In the genomic region with DNA sequence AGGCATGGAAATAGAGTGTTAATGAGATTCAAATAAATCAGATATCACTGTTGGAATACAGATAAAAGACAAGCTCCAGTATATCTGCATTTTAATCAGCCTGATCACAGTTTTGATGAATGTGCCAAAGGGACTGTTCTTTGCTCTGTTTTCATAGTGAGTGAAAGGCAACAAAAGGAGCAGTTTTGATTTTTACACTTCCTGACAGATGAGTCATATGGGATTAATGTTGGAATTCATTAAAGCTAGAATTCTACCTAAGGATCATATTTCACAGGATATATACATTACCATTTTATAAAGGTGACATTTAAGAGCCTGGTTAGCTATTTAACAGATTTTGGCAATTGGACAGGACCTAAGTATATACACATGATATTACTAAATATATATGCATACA, we compare ENCODE assay signal across 35 cellular contexts.
DNase-seq lines count a peak whose midpoint lies in the region; ATAC-seq, FAIRE-seq and TF ChIP-seq lines count a peak whose summit lies in the region.
"Had no signal": no experiment of that assay in that cellular context is flagged by ENCODE, and none has a peak within 500 bp of the region (broad histone marks: within the 10 kb centered on the region; RNA-seq: fewer than 3 reads in every experiment).

No MANE protein-coding gene starts in this region.

- H2BK15ac ChIP-seq in mesendoderm (replicated peaks; ENCODE audit: low read depth) = no peak overlapping the region
- no peak overlapping the region for H2BK15ac ChIP-seq in mesenchymal stem cell (ENCODE audit: low read depth, poor library complexity, severe bottlenecking)

- H2BK120ac ChIP-seq in mesendoderm (ENCODE audit: low read depth, low read length) (no peak overlapping the region), mesenchymal stem cell (ENCODE audit: low read depth, low read length) (no peak overlapping the region)

- H3K36me3 Mint-ChIP-seq in T-helper 17 cell (ENCODE audit: low read depth) = no peaks in the 10 kb centered on the region
- H3K36me3 Mint-ChIP-seq: stimulated activated memory B cell treated with anti-CD40 and anti-IgM and Interleukin-4, amounts not matched to agents 10 μg/mL and 1 μg/mL and 100 μg/mL, for 72 hours had no signal

- H2AK5ac ChIP-seq in mesendoderm (ENCODE audit: low read length) = no peak overlapping the region
- no peak overlapping the region for H2AK5ac ChIP-seq in mesenchymal stem cell (ENCODE audit: low read length, severe bottlenecking)

- H3K4me1 ChIP-seq in mesendoderm (ENCODE audit: control insufficient read depth, low read depth, low read length) = no peaks in the 10 kb centered on the region
- no peaks in the 10 kb centered on the region for H3K4me1 ChIP-seq in mesenchymal stem cell (ENCODE audit: control insufficient read depth, insufficient read depth, low read depth, low read length)
- H3K4me1 ChIP-seq in esophagus squamous epithelium = peaks cover 0 to 11% (median 0%) of the 10 kb centered on the region in 3 donors
- H3K4me1 ChIP-seq: lower lobe of right lung, right lobe of liver, upper lobe of left lung had no signal

- H2BK5ac ChIP-seq in mesendoderm (ENCODE audit: low read length) = no peak overlapping the region
- no peak overlapping the region for H2BK5ac ChIP-seq in mesenchymal stem cell (ENCODE audit: low read depth, low read length, poor library complexity, severe bottlenecking)

- H2AFZ ChIP-seq in mesenchymal stem cell (ENCODE audit: low read depth, low read length) = no peak overlapping the region
- H2AFZ ChIP-seq: GM23338 had no signal

- no peaks in the 10 kb centered on the region for H3K79me1 ChIP-seq in mesendoderm (ENCODE audit: low read length)
- no peaks in the 10 kb centered on the region for H3K79me1 ChIP-seq in mesenchymal stem cell (replicated peaks; ENCODE audit: low read length, poor library complexity, severe bottlenecking)

- no peak overlapping the region for H3K4ac ChIP-seq in mesendoderm (ENCODE audit: low read depth, low read length)
- H3K4ac ChIP-seq in mesenchymal stem cell (ENCODE audit: low read depth in 1 of 2, low read length in 2 of 2) = no peak overlapping the region

- H3K79me2 ChIP-seq in mesendoderm (ENCODE audit: control insufficient read depth, insufficient read depth, low read length) = no peaks in the 10 kb centered on the region

- no peak overlapping the region for H3K4me3 Mint-ChIP-seq in T-helper 17 cell
- H3K4me3 Mint-ChIP-seq: activated CD4-positive, alpha-beta memory T cell treated with anti-CD3 and anti-CD28 coated beads, Interleukin-2, amount 10 ng/mL, durations not matched to agents 7 days and 5 days; GM23338; nephron; stimulated activated memory B cell treated with anti-CD40 and anti-IgM and Interleukin-4, amounts not matched to agents 10 μg/mL and 1 μg/mL and 100 μg/mL, for 72 hours; T-helper 1 cell treated with Interleukin-12 subunit alpha and Interleukin-12 subunit beta and Interleukin-4 antibody, amounts not matched to agents 30 μg/mL and 1 μg/mL, for 36 hours had no signal

- TF ChIP-seq POLR2A in H54 (IDR thresholded peaks at IDR 0.05; ENCODE audit: low read depth, low read length) (no peak), esophagus squamous epithelium (IDR thresholded peaks at IDR 0.05) (no peak)

- peak; percentile 11 for FAIRE-seq in H54 (lab: Jason Lieb, UNC)
- FAIRE-seq: GM12892 had no signal

- no peak overlapping the region for H3K14ac ChIP-seq in mesenchymal stem cell (ENCODE audit: low read length in 2 of 2)

- no peak overlapping the region for H3K4me3 ChIP-seq in mesendoderm (ENCODE audit: low read length)
- H3K4me3 ChIP-seq in mesenchymal stem cell (ENCODE audit: insufficient read depth in 1 of 2, low read depth in 1 of 2, low read length in 2 of 2) = no peak overlapping the region
- H3K4me3 ChIP-seq in esophagus squamous epithelium = no peak overlapping the region
- H3K4me3 ChIP-seq: GM23338, lower lobe of right lung, mucosa of descending colon, right lobe of liver, upper lobe of left lung had no signal

- DNase-seq in COLO829 (ENCODE audit: low spot score) (peak; percentile 13), H54 (ENCODE audit: insufficient read length, low spot score) (no peak), astrocyte of the hippocampus (ENCODE audit: low read depth, low spot score) (peak; percentile 49), mesendoderm (peak; percentile 28), mesenchymal stem cell (no peak), esophagus squamous epithelium (lab: John Stamatoyannopoulos, UW) (no peak), T-helper 17 cell (no peak)
- DNase-seq: activated CD4-positive, alpha-beta memory T cell treated with anti-CD3 and anti-CD28 coated beads, Interleukin-2, amount 10 ng/mL, durations not matched to agents 7 days and 5 days; activated CD4-positive, alpha-beta T cell treated with anti-CD3 and anti-CD28 coated beads for 1 hour; activated CD8-positive, alpha-beta memory T cell treated with anti-CD3 and anti-CD28 coated beads, Interleukin-2, amount 50 U/mL, for 48 hours; activated naive CD4-positive, alpha-beta T cell treated with anti-CD3 and anti-CD28 coated beads, Interleukin-2, amount 50 U/mL, for 16 hours; amygdala; Calu3; central memory CD4-positive, alpha-beta T cell; dermis blood vessel endothelial cell; head of caudate nucleus; kidney glomerular epithelial cell; lower lobe of right lung; mucosa of descending colon; NCI-H187; NCI-H2227 treated with DMSO at 0.1 percent for 48 hours; NCI-H774; right lobe of liver; RPMI8226; SK-N-SH; stimulated activated CD4-positive, alpha-beta T cell treated with anti-CD3 and anti-CD28 coated beads, Interleukin-12 subunit alpha, Interleukin-12 subunit beta, amount 100 ng/mL, for 4 hours; stimulated activated CD4-positive, alpha-beta T cell treated with anti-CD3 and anti-CD28 coated beads, Interleukin-4, amount 100 ng/mL, for 4 hours; substantia nigra; upper lobe of left lung had no signal

- H3K23ac ChIP-seq in mesendoderm (ENCODE audit: low read length) = no peak overlapping the region
- H3K23ac ChIP-seq in mesenchymal stem cell (ENCODE audit: low read length in 2 of 2) = no peak overlapping the region

- no peak overlapping the region for H4K5ac ChIP-seq in mesendoderm (ENCODE audit: low read length)

- intact Hi-C loops in esophagus squamous epithelium (cut with DNase I) = no loop called here

- H3K56ac ChIP-seq in mesendoderm (ENCODE audit: low read length) = no peak overlapping the region

- no peak for ATAC-seq in T-helper 17 cell
- ATAC-seq: GM23338; lower lobe of right lung; mucosa of descending colon; right lobe of liver; stimulated activated memory B cell treated with anti-CD40 and anti-IgM and Interleukin-4, amounts not matched to agents 10 μg/mL and 1 μg/mL and 100 μg/mL, for 72 hours had no signal

- TF ChIP-seq CTCF in esophagus squamous epithelium (IDR thresholded peaks at IDR 0.05) = no peak

- H3K18ac ChIP-seq in mesendoderm (ENCODE audit: low read length) (no peak overlapping the region), mesenchymal stem cell (ENCODE audit: low read depth in 1 of 2, low read length in 2 of 2) (no peak overlapping the region)

- H3K27me3 Mint-ChIP-seq in T-helper 17 cell = no peaks in the 10 kb centered on the region
- H3K27me3 Mint-ChIP-seq: activated CD4-positive, alpha-beta memory T cell treated with anti-CD3 and anti-CD28 coated beads, Interleukin-2, amount 10 ng/mL, durations not matched to agents 7 days and 5 days; stimulated activated memory B cell treated with anti-CD40 and anti-IgM and Interleukin-4, amounts not matched to agents 10 μg/mL and 1 μg/mL and 100 μg/mL, for 72 hours had no signal

- H3K36me3 ChIP-seq in mesendoderm (ENCODE audit: control insufficient read depth, insufficient read depth, low read length) = no peaks in the 10 kb centered on the region
- no peaks in the 10 kb centered on the region for H3K36me3 ChIP-seq in mesenchymal stem cell (ENCODE audit: control insufficient read depth in 1 of 2, insufficient read depth in 2 of 2, low read depth in 1 of 2, low read length in 2 of 2)
- H3K36me3 ChIP-seq in esophagus squamous epithelium = no peaks in the 10 kb centered on the region
- H3K36me3 ChIP-seq: lower lobe of right lung, right lobe of liver, upper lobe of left lung had no signal

- H3K4me2 ChIP-seq in mesendoderm (ENCODE audit: low read length) = no peak overlapping the region
- no peak overlapping the region for H3K4me2 ChIP-seq in mesenchymal stem cell (ENCODE audit: low read length, poor library complexity, severe bottlenecking)
- H3K4me2 ChIP-seq: GM23338, SK-N-SH had no signal

- no peaks in the 10 kb centered on the region for H3K4me1 Mint-ChIP-seq in T-helper 17 cell
- H3K4me1 Mint-ChIP-seq: activated CD4-positive, alpha-beta memory T cell treated with anti-CD3 and anti-CD28 coated beads, Interleukin-2, amount 10 ng/mL, durations not matched to agents 7 days and 5 days; nephron; stimulated activated memory B cell treated with anti-CD40 and anti-IgM and Interleukin-4, amounts not matched to agents 10 μg/mL and 1 μg/mL and 100 μg/mL, for 72 hours had no signal

- no peak overlapping the region for H3K27ac ChIP-seq in mesendoderm (ENCODE audit: low read depth, low read length)
- no peak overlapping the region for H3K27ac ChIP-seq in mesenchymal stem cell (ENCODE audit: low read length, poor library complexity, severe bottlenecking)
- no peak overlapping the region for H3K27ac ChIP-seq in esophagus squamous epithelium
- H3K27ac ChIP-seq: C4-2B, lower lobe of right lung, right lobe of liver, upper lobe of left lung had no signal

- no peak overlapping the region for H4K91ac ChIP-seq in mesenchymal stem cell (ENCODE audit: low read length)

- H3K27ac Mint-ChIP-seq in T-helper 17 cell = no peak overlapping the region
- H3K27ac Mint-ChIP-seq: activated CD4-positive, alpha-beta memory T cell treated with anti-CD3 and anti-CD28 coated beads, Interleukin-2, amount 10 ng/mL, durations not matched to agents 7 days and 5 days; GM23338; nephron; stimulated activated memory B cell treated with anti-CD40 and anti-IgM and Interleukin-4, amounts not matched to agents 10 μg/mL and 1 μg/mL and 100 μg/mL, for 72 hours; T-helper 1 cell treated with Interleukin-12 subunit alpha and Interleukin-12 subunit beta and Interleukin-4 antibody, amounts not matched to agents 30 μg/mL and 1 μg/mL, for 36 hours had no signal

- no peak overlapping the region for H3K9ac ChIP-seq in mesendoderm (ENCODE audit: low read length)
- no peak overlapping the region for H3K9ac ChIP-seq in mesenchymal stem cell (ENCODE audit: low read length)
- H3K9ac ChIP-seq: SK-N-SH had no signal

- H3K27me3 ChIP-seq in mesendoderm (ENCODE audit: insufficient read depth, low read length, poor library complexity) = no peaks in the 10 kb centered on the region
- no peaks in the 10 kb centered on the region for H3K27me3 ChIP-seq in mesenchymal stem cell (ENCODE audit: control insufficient read depth in 1 of 2, insufficient read depth in 1 of 2, low read length in 2 of 2)
- no peaks in the 10 kb centered on the region for H3K27me3 ChIP-seq in esophagus squamous epithelium
- H3K27me3 ChIP-seq: right lobe of liver, upper lobe of left lung had no signal

- H3K9me3 ChIP-seq in mesenchymal stem cell (ENCODE audit: control insufficient read depth, low read length) = no peaks in the 10 kb centered on the region
- no peaks in the 10 kb centered on the region for H3K9me3 ChIP-seq in esophagus squamous epithelium
- H3K9me3 ChIP-seq in T-helper 17 cell (ENCODE audit: control insufficient read depth, low read length, poor library complexity, severe bottlenecking) = no peaks in the 10 kb centered on the region
- H3K9me3 ChIP-seq: lower lobe of right lung, right lobe of liver, SK-N-SH, upper lobe of left lung had no signal

- H2BK12ac ChIP-seq in mesenchymal stem cell (ENCODE audit: low read length in 2 of 2) = no peak overlapping the region

- H4K8ac ChIP-seq in mesendoderm (ENCODE audit: low read depth, low read length) (no peak overlapping the region), mesenchymal stem cell (ENCODE audit: low read length) (no peak overlapping the region)

Comparison
In these comparisons a context has a peak if more than half of its experiments do, and no peak if none do; other contexts are left out.
1. DNase-seq: peak in COLO829 (single experiment), astrocyte of the hippocampus (single experiment) and mesendoderm (single experiment); none in H54 (single experiment), mesenchymal stem cell (single experiment), esophagus squamous epithelium (single experiment) and T-helper 17 cell (0 of 3).